ENCODE assay signal across 15 cellular contexts in genomic region chr18:57915241-57915640, GRCh38.
DNase-seq lines count a peak whose midpoint lies in the region; ATAC-seq and TF ChIP-seq lines count a peak whose summit lies in the region.
"Had no signal": no experiment of that assay in that cellular context is flagged by ENCODE, and none has a peak within 500 bp of the region (broad histone marks: within the 10 kb centered on the region; RNA-seq: fewer than 3 reads in every experiment).

No MANE protein-coding gene starts in this region.

- CTCF ChIA-PET in AG04450 (lab: Charles Lee) = interaction anchor here (1.1 to 2.4 kb wide), 2 partner anchors 33 to 206 kb away, joined by 4 to 14 read pairs; no protein-coding TSS in a partner anchor
- CTCF ChIA-PET in HEK293T (lab: Yijun Ruan, JAX) = no interaction called here

- no peak overlapping the region for H3K27ac ChIP-seq in AG04450 (ENCODE audit: low read depth, low read length)
- H3K27ac ChIP-seq: left lung had no signal

- ATAC-seq in HG02642 (IDR thresholded peaks at IDR 0.05; ENCODE audit: poor library complexity, unreplicated experiment) (no peak), GM19035 (IDR thresholded peaks at IDR 0.05; ENCODE audit: unreplicated experiment) (no peak)
- ATAC-seq: effector memory CD8-positive, alpha-beta T cell; left lung; PC-3 had no signal

- H3K27ac Mint-ChIP-seq in glutamatergic neuron (ENCODE audit: unreplicated experiment) = peak overlapping the region; percentile 98
- H3K27ac Mint-ChIP-seq: activated T-cell treated with anti-CD3 and anti-CD28 coated beads, Interleukin-2, amount 50 U/mL, for 24 hours had no signal

- peaks cover 27% of the 10 kb centered on the region for H3K4me1 Mint-ChIP-seq in glutamatergic neuron (ENCODE audit: low read depth, unreplicated experiment)

- H3K9me3 Mint-ChIP-seq in glutamatergic neuron (ENCODE audit: unreplicated experiment) = peaks cover 9% of the 10 kb centered on the region
- H3K9me3 Mint-ChIP-seq: activated T-cell treated with anti-CD3 and anti-CD28 coated beads, Interleukin-2, amount 50 U/mL, for 24 hours had no signal

- peak overlapping the region; percentile 20 for H3K4me3 Mint-ChIP-seq in glutamatergic neuron (ENCODE audit: unreplicated experiment)
- H3K4me3 Mint-ChIP-seq: activated T-cell treated with anti-CD3 and anti-CD28 coated beads, Interleukin-2, amount 50 U/mL, for 24 hours; effector memory CD8-positive, alpha-beta T cell had no signal

- POLR2A ChIA-PET in AG04450 (lab: Yijun Ruan, JAX) (no interaction called here), HEK293T (lab: Yijun Ruan, JAX) (no interaction called here)

- no peaks in the 10 kb centered on the region for H3K27me3 ChIP-seq in AG04450 (ENCODE audit: control insufficient read depth, insufficient read depth, low read length)
- H3K27me3 ChIP-seq: left lung had no signal

- H3K9me3 ChIP-seq in AG04450 (ENCODE audit: control insufficient read depth, insufficient read depth, low read length) = no peaks in the 10 kb centered on the region; the same call in none of the 2 replicates
- H3K9me3 ChIP-seq: left lung had no signal

- TF ChIP-seq CTCF in AG04450 (IDR thresholded peaks at IDR 0.05; ENCODE audit: low read depth, low read length) (no peak), glutamatergic neuron (IDR thresholded peaks at IDR 0.05; ENCODE audit: partially characterized antibody, unreplicated experiment) (no peak)

- H3K36me3 Mint-ChIP-seq in glutamatergic neuron (ENCODE audit: unreplicated experiment) = peaks cover 11% of the 10 kb centered on the region

- DNase-seq in AG04450 (ENCODE audit: low read depth, low spot score) (peak; percentile 75), NCI-H128 (lab: John Stamatoyannopoulos, UW; ENCODE audit: unreplicated experiment) (peak; percentile 81), NCI-H69 (lab: John Stamatoyannopoulos, UW) (peak; percentile 99), glutamatergic neuron (no peak), A172 (ENCODE audit: low spot score) (no peak), HEK293T (ENCODE audit: extremely low spot score) (no peak)
- DNase-seq: activated CD4-positive, CD25-positive, alpha-beta regulatory T cell treated with anti-CD3 and anti-CD28 coated beads, Interleukin-2, amount 50 U/mL, for 72 hours; activated T-cell treated with anti-CD3 and anti-CD28 coated beads, Interleukin-2, amount 50 U/mL, for 24 hours; effector memory CD8-positive, alpha-beta T cell; left lung; MM.1S; PC-3; trophoblast cell had no signal

- no peak overlapping the region for H3K4me3 ChIP-seq in AG04450 (ENCODE audit: low read depth, low read length)
- H3K4me3 ChIP-seq: left lung had no signal

- peaks cover 8% of the 10 kb centered on the region for H3K27me3 Mint-ChIP-seq in glutamatergic neuron (ENCODE audit: unreplicated experiment)

TF ChIP-seq in HEK293T, 16 proteins besides CTCF, POLR2A, EP300 and RAD21:
- TF ChIP-seq FOXM1 (IDR thresholded peaks at IDR 0.05; ENCODE audit: borderline replicate concordance) (no peak), HDGF (IDR thresholded peaks at IDR 0.05; ENCODE audit: borderline replicate concordance) (no peak), ELF4 (IDR thresholded peaks at IDR 0.05) (no peak), NFRKB (IDR thresholded peaks at IDR 0.05) (no peak), FOXA1 (IDR thresholded peaks at IDR 0.05) (no peak), LEF1 (IDR thresholded peaks at IDR 0.05; ENCODE audit: borderline replicate concordance) (no peak), L3MBTL2 (conservative IDR thresholded peaks at IDR 0.05) (no peak), ARNT (IDR thresholded peaks at IDR 0.05) (no peak), ZNF384 (IDR thresholded peaks at IDR 0.05) (no peak), PKNOX1 (IDR thresholded peaks at IDR 0.05) (no peak), CTBP1 (IDR thresholded peaks at IDR 0.05; ENCODE audit: borderline replicate concordance) (no peak)

Comparison
In these comparisons a context has a peak if more than half of its experiments do, and no peak if none do; other contexts are left out.
1. DNase-seq: peak in AG04450 (single experiment), NCI-H128 (single experiment) and NCI-H69 (single experiment); none in glutamatergic neuron (single experiment), A172 (single experiment) and HEK293T (single experiment).